ENCODE assay signal across 1 cellular context in the genomic region with DNA sequence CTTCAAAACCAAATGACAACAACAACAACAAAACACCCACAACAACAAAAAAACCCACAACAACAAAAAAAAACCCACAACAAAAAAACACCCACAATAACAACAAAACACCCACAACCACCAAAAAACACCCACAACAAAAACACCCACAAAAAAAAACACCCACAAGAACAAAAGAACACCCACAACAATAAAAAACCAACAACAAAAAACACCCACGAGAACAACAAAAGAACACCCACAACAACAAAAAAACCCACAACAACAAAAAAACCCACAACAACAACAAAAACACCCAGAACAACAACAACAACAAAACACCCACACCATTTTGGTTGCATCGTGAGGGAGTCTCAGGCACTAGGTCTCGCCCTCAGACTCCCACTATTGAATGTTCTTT.
TF ChIP-seq lines count a peak whose summit lies in the region.

No MANE protein-coding gene starts in this region.

TF ChIP-seq in GM23338, 12 proteins besides CTCF, POLR2A, EP300 and RAD21 (continued from another document):
- TF ChIP-seq, protein P1, sequence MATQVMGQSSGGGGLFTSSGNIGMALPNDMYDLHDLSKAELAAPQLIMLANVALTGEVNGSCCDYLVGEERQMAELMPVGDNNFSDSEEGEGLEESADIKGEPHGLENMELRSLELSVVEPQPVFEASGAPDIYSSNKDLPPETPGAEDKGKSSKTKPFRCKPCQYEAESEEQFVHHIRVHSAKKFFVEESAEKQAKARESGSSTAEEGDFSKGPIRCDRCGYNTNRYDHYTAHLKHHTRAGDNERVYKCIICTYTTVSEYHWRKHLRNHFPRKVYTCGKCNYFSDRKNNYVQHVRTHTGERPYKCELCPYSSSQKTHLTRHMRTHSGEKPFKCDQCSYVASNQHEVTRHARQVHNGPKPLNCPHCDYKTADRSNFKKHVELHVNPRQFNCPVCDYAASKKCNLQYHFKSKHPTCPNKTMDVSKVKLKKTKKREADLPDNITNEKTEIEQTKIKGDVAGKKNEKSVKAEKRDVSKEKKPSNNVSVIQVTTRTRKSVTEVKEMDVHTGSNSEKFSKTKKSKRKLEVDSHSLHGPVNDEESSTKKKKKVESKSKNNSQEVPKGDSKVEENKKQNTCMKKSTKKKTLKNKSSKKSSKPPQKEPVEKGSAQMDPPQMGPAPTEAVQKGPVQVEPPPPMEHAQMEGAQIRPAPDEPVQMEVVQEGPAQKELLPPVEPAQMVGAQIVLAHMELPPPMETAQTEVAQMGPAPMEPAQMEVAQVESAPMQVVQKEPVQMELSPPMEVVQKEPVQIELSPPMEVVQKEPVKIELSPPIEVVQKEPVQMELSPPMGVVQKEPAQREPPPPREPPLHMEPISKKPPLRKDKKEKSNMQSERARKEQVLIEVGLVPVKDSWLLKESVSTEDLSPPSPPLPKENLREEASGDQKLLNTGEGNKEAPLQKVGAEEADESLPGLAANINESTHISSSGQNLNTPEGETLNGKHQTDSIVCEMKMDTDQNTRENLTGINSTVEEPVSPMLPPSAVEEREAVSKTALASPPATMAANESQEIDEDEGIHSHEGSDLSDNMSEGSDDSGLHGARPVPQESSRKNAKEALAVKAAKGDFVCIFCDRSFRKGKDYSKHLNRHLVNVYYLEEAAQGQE (IDR thresholded peaks at IDR 0.05; ENCODE audit: unreplicated experiment), result no peak
- TF ChIP-seq EZH2phosphoT487 (IDR thresholded peaks at IDR 0.05; ENCODE audit: unreplicated experiment) (no peak), NANOG (IDR thresholded peaks at IDR 0.05; ENCODE audit: borderline replicate concordance) (no peak), EZH2 (IDR thresholded peaks at IDR 0.05; ENCODE audit: low read depth, unreplicated experiment) (no peak), ZNF114 (CRISPR knock-in tag; IDR thresholded peaks at IDR 0.05) (no peak)
- TF ChIP-seq, protein P2, sequence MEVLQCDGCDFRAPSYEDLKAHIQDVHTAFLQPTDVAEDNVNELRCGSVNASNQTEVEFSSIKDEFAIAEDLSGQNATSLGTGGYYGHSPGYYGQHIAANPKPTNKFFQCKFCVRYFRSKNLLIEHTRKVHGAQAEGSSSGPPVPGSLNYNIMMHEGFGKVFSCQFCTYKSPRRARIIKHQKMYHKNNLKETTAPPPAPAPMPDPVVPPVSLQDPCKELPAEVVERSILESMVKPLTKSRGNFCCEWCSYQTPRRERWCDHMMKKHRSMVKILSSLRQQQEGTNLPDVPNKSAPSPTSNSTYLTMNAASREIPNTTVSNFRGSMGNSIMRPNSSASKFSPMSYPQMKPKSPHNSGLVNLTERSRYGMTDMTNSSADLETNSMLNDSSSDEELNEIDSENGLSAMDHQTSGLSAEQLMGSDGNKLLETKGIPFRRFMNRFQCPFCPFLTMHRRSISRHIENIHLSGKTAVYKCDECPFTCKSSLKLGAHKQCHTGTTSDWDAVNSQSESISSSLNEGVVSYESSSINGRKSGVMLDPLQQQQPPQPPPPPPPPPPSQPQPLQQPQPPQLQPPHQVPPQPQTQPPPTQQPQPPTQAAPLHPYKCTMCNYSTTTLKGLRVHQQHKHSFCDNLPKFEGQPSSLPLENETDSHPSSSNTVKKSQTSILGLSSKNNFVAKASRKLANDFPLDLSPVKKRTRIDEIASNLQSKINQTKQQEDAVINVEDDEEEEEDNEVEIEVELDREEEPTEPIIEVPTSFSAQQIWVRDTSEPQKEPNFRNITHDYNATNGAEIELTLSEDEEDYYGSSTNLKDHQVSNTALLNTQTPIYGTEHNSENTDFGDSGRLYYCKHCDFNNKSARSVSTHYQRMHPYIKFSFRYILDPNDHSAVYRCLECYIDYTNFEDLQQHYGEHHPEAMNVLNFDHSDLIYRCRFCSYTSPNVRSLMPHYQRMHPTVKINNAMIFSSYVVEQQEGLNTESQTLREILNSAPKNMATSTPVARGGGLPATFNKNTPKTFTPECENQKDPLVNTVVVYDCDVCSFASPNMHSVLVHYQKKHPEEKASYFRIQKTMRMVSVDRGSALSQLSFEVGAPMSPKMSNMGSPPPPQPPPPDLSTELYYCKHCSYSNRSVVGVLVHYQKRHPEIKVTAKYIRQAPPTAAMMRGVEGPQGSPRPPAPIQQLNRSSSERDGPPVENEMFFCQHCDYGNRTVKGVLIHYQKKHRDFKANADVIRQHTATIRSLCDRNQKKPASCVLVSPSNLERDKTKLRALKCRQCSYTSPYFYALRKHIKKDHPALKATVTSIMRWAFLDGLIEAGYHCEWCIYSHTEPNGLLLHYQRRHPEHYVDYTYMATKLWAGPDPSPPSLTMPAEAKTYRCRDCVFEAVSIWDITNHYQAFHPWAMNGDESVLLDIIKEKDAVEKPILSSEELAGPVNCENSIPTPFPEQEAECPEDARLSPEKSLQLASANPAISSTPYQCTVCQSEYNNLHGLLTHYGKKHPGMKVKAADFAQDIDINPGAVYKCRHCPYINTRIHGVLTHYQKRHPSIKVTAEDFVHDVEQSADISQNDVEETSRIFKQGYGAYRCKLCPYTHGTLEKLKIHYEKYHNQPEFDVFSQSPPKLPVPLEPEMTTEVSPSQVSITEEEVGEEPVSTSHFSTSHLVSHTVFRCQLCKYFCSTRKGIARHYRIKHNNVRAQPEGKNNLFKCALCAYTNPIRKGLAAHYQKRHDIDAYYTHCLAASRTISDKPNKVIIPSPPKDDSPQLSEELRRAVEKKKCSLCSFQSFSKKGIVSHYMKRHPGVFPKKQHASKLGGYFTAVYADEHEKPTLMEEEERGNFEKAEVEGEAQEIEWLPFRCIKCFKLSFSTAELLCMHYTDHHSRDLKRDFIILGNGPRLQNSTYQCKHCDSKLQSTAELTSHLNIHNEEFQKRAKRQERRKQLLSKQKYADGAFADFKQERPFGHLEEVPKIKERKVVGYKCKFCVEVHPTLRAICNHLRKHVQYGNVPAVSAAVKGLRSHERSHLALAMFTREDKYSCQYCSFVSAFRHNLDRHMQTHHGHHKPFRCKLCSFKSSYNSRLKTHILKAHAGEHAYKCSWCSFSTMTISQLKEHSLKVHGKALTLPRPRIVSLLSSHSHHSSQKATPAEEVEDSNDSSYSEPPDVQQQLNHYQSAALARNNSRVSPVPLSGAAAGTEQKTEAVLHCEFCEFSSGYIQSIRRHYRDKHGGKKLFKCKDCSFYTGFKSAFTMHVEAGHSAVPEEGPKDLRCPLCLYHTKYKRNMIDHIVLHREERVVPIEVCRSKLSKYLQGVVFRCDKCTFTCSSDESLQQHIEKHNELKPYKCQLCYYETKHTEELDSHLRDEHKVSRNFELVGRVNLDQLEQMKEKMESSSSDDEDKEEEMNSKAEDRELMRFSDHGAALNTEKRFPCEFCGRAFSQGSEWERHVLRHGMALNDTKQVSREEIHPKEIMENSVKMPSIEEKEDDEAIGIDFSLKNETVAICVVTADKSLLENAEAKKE (CRISPR knock-in tag; IDR thresholded peaks at IDR 0.05), result no peak
